1 cellular context compared by ENCODE assay signal in the genomic region with DNA sequence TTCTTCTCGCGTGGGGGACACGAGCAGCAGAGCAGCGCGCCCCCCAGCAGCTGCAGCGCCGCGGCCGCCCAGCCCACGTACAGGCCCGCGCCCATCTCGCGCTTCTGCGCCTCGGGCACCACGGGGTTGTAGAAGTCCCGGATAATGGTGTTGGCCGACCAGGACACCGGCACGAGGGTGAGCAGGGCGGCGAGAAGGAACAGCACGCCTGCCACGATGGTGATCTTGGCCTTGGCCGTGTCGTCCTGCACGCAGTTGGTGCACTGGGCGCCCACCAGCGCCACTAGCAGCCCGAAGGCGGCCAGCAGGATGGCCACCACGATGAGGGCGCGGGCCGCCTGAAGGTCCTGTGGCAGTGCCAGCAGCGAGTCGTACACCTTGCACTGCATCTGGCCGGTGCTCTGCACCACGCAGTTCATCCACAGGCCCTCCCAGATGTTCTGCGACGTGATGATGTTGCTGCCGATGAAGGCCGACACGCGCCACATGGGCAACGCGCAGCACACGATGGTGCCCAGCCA.
A peak's percentile ranks its signal among the peaks of the same experiment; 100 is the strongest.
TF ChIP-seq lines count a peak whose summit lies in the region.

No MANE protein-coding gene starts in this region.

TF ChIP-seq in H1, 55 proteins besides CTCF, POLR2A, EP300 and RAD21 (continued from another document):
- TF ChIP-seq SIN3A (conservative IDR thresholded peaks at IDR 0.05 in 1 of 2, IDR thresholded peaks at IDR 0.05 in 1 of 2; ENCODE audit: low read depth in 1 of 2, low read length in 2 of 2) = no peak
- TF ChIP-seq, protein P1, sequence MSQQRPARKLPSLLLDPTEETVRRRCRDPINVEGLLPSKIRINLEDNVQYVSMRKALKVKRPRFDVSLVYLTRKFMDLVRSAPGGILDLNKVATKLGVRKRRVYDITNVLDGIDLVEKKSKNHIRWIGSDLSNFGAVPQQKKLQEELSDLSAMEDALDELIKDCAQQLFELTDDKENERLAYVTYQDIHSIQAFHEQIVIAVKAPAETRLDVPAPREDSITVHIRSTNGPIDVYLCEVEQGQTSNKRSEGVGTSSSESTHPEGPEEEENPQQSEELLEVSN (IDR thresholded peaks at IDR 0.05) = 0 out of 2 replicates have a peak, but pooled peaks have one; percentile 4
- no peak for TF ChIP-seq SRF (IDR thresholded peaks at IDR 0.05; ENCODE audit: low read depth, low read length)
- no peak for TF ChIP-seq HDAC6 (IDR thresholded peaks at IDR 0.05; ENCODE audit: low read depth, low read length)
